In the genomic region with DNA sequence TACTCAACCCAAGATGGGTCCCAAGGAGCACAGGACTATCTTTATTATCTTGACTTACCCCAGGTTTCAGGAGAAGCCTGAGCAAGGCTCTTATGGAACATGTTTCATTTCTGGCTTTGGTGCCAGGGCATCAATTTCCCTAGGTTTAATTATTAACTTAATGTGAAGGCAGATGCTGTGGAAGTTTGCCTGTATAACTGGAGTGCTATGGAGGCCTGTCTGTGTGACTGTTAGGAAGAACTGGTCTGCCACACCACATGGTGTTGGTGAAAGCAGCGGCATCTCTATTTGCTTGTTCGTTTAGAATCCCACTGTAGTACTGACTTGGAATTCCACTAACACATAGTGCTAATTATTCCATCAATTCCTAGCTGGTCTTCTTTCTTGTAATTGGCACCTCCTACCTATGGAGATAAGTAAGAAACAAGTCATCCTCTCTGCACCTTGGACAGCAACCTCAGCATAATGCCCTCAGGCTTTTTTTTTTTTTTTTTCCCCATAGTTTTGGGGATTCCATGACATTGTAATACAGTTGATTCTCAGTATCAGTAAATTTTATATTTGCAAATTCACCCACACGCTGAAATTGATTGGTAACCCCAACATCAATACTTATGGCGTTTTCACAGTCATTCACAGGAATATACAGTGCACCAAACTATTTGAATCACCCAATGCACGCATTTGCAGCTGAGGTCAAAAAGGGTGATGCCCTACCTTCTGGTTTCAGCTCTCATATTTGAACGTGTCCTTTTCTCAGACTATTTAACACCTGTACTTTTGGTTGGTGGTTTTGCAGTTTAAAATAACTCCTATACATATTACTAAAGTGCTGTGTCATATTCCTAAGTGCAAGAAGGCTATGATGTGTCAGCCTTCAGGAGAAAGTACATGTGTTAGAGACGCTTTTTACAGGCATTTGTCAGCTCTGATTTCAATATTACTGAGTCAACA, we compare ENCODE assay signal across 18 cellular contexts.
DNase-seq lines count a peak whose midpoint lies in the region; ATAC-seq, FAIRE-seq and TF ChIP-seq lines count a peak whose summit lies in the region.
"Had no signal": no experiment of that assay in that cellular context is flagged by ENCODE, and none has a peak within 500 bp of the region (broad histone marks: within the 10 kb centered on the region; RNA-seq: fewer than 3 reads in every experiment).

No MANE protein-coding gene starts in this region.

- H3K27ac ChIP-seq in HEK293 (ENCODE audit: extremely low read depth, low read depth, low read length) (no peak overlapping the region), GM12878 (ENCODE audit: control insufficient read depth, insufficient read depth) (no peak overlapping the region), osteoblast (ENCODE audit: low read depth, low read length) (no peak overlapping the region), PC-9 (no peak overlapping the region)
- H3K27ac ChIP-seq: BLaER1, GM23248, Peyer's patch had no signal

- DNase-seq in DMS53 treated with DMSO at 0.1 percent for 48 hours (lab: John Stamatoyannopoulos, UW; ENCODE audit: unreplicated experiment) (peak; percentile 10), GM12878 (ENCODE audit: low read depth, low spot score) (no peak), osteoblast (ENCODE audit: insufficient read length, low spot score, missing footprints) (peak; percentile 49), PC-9 (no peak)
- DNase-seq: CD4-positive, alpha-beta memory T cell; DMS79; GM23248; NCI-H1417 treated with DMSO at 0.1 percent for 48 hours; NCI-H187 treated with DMSO at 0.1 percent for 48 hours; NCI-H345; NCI-H524 treated with DMSO at 0.1 percent for 48 hours; Peyer's patch; SW 1271 had no signal

- intact Hi-C loops in GM12878 (cut with micrococcal nuclease; ENCODE audit: unreplicated experiment): no loop called here
- intact Hi-C loops in PC-9 (cut with micrococcal nuclease; ENCODE audit: unreplicated experiment): no loop called here

- FAIRE-seq in GM12878 (lab: Jason Lieb, UNC): no peak

- CTCF ChIA-PET in HEK293 (lab: Yijun Ruan, JAX) (interaction anchor here (0.6 kb wide), 1 partner anchor 554 kb away, joined by 3 read pairs; no protein-coding TSS in a partner anchor), GM12878 (lab: Yijun Ruan, JAX) (no interaction called here), PC-9 (lab: Charles Lee) (no interaction called here)

- BruUV-seq in GM12878 (replicated peaks; lab: Mats Ljungman, UMichigan): no TSS peak
- BruUV-seq in PC-9 (replicated peaks; lab: Mats Ljungman, UMichigan): no TSS peak

- no peak for TF ChIP-seq CTCF in HEK293 (tag by site-specific recombination; IDR thresholded peaks at IDR 0.05)
- no peak for TF ChIP-seq CTCF in GM12878 (IDR thresholded peaks at IDR 0.05 in 2 of 3, conservative IDR thresholded peaks at IDR 0.05 in 1 of 3; ENCODE audit: control insufficient read depth in 2 of 3, extremely low read depth in 1 of 3, insufficient read depth in 1 of 3, low read depth in 3 of 3, low read length in 3 of 3)
- no peak for TF ChIP-seq CTCF in osteoblast (IDR thresholded peaks at IDR 0.05; ENCODE audit: extremely low read depth, low read depth, low read length)
- no peak for TF ChIP-seq CTCF in PC-9 (conservative IDR thresholded peaks at IDR 0.05)

- H3K4me3 ChIP-seq in HEK293 (ENCODE audit: low read depth, low read length): no peak overlapping the region
- H3K4me3 ChIP-seq in GM12878: no peak overlapping the region
- H3K4me3 ChIP-seq in osteoblast (ENCODE audit: insufficient read depth, low read length): no peak overlapping the region
- H3K4me3 ChIP-seq in PC-9: no peak overlapping the region
- H3K4me3 ChIP-seq: BLaER1, GM23248, Peyer's patch had no signal

- H3K9me3 Mint-ChIP-seq in stimulated activated memory B cell treated with anti-CD40 and anti-IgM and Interleukin-4, amounts not matched to agents 10 μg/mL and 1 μg/mL and 100 μg/mL, for 72 hours: no peaks in the 10 kb centered on the region

- in situ Hi-C loops in GM12878 (cut with MboI): no loop called here

- no peaks in the 10 kb centered on the region for H3K4me1 Mint-ChIP-seq in stimulated activated memory B cell treated with anti-CD40 and anti-IgM and Interleukin-4, amounts not matched to agents 10 μg/mL and 1 μg/mL and 100 μg/mL, for 72 hours

- 24% methylated on average over 7 of the region's 7 CpGs for WGBS in GM12878 (ENCODE audit: insufficient coverage, insufficient replicate concordance, low lambda C conversion rate, missing lambda C conversion rate)

- H3K27ac Mint-ChIP-seq in stimulated activated memory B cell treated with anti-CD40 and anti-IgM and Interleukin-4, amounts not matched to agents 10 μg/mL and 1 μg/mL and 100 μg/mL, for 72 hours: no peak overlapping the region
- H3K27ac Mint-ChIP-seq: CD4-positive, alpha-beta memory T cell had no signal

- H3K4me1 ChIP-seq in HEK293 (ENCODE audit: control insufficient read depth, insufficient read depth, low read length): no peaks in the 10 kb centered on the region
- no peaks in the 10 kb centered on the region for H3K4me1 ChIP-seq in GM12878 (ENCODE audit: control insufficient read depth, insufficient read depth, low read length)
- H3K4me1 ChIP-seq in osteoblast (ENCODE audit: insufficient read depth, low read length): no peaks in the 10 kb centered on the region
- no peaks in the 10 kb centered on the region for H3K4me1 ChIP-seq in PC-9 (replicated peaks; ENCODE audit: insufficient read depth)
- H3K4me1 ChIP-seq: BLaER1, Peyer's patch had no signal

- no peak for TF ChIP-seq POLR2A in GM12878 (IDR thresholded peaks at IDR 0.05; ENCODE audit: low read depth, low read length)

- H2AFZ ChIP-seq in GM12878 (ENCODE audit: control insufficient read depth, low read depth, low read length): no peak overlapping the region
- no peak overlapping the region for H2AFZ ChIP-seq in osteoblast (ENCODE audit: low read length)
- no peak overlapping the region for H2AFZ ChIP-seq in PC-9
- H2AFZ ChIP-seq: GM23248 had no signal

- no peak overlapping the region for H3K4me3 Mint-ChIP-seq in stimulated activated memory B cell treated with anti-CD40 and anti-IgM and Interleukin-4, amounts not matched to agents 10 μg/mL and 1 μg/mL and 100 μg/mL, for 72 hours
- H3K4me3 Mint-ChIP-seq: CD4-positive, alpha-beta memory T cell had no signal

- no peaks in the 10 kb centered on the region for H3K27me3 ChIP-seq in GM12878 (replicated peaks in 1 of 2; ENCODE audit: control insufficient read depth in 2 of 2, insufficient read depth in 2 of 2, low read length in 1 of 2)
- no peaks in the 10 kb centered on the region for H3K27me3 ChIP-seq in osteoblast (ENCODE audit: insufficient read depth, low read length)
- peaks cover 5% of the 10 kb centered on the region; the same call in 1 of the 2 replicates for H3K27me3 ChIP-seq in PC-9 (ENCODE audit: insufficient read depth, low read depth)
- H3K27me3 ChIP-seq: BLaER1, Peyer's patch had no signal

- H3K79me2 ChIP-seq in GM12878 (ENCODE audit: control insufficient read depth, insufficient read depth, low read length) (no peaks in the 10 kb centered on the region), osteoblast (ENCODE audit: insufficient read depth, low read length) (no peaks in the 10 kb centered on the region), PC-9 (ENCODE audit: low read depth) (no peaks in the 10 kb centered on the region)

- H4K20me1 ChIP-seq in GM12878 (ENCODE audit: control insufficient read depth, insufficient read depth) (no peaks in the 10 kb centered on the region), osteoblast (ENCODE audit: insufficient read depth, low read length) (no peaks in the 10 kb centered on the region), PC-9 (ENCODE audit: insufficient read depth) (no peaks in the 10 kb centered on the region; the same call in 1 of the 2 replicates)
- H4K20me1 ChIP-seq: BLaER1 had no signal

- no peak for TF ChIP-seq EP300 in GM12878 (IDR thresholded peaks at IDR 0.05; ENCODE audit: borderline replicate concordance in 1 of 2, control insufficient read depth in 1 of 2, low read depth in 2 of 2, low read length in 2 of 2)

- RAD21 ChIA-PET in GM12878 (lab: Charles Lee; ENCODE audit: unreplicated experiment): no interaction called here

- SMC1A ChIA-PET in GM12878 (lab: Charles Lee; ENCODE audit: uncharacterized antibody, unreplicated experiment): no interaction called here

- H3K36me3 ChIP-seq in HEK293 (ENCODE audit: control insufficient read depth in 2 of 2, insufficient read depth in 1 of 2, low read length in 2 of 2) (no peaks in the 10 kb centered on the region), GM12878 (ENCODE audit: control insufficient read depth in 2 of 2, insufficient read depth in 2 of 2, low read length in 1 of 2) (no peaks in the 10 kb centered on the region), osteoblast (ENCODE audit: insufficient read depth, low read length) (no peaks in the 10 kb centered on the region), PC-9 (ENCODE audit: low read depth) (no peaks in the 10 kb centered on the region)
- H3K36me3 ChIP-seq: BLaER1, Peyer's patch had no signal

- H3K36me3 Mint-ChIP-seq in stimulated activated memory B cell treated with anti-CD40 and anti-IgM and Interleukin-4, amounts not matched to agents 10 μg/mL and 1 μg/mL and 100 μg/mL, for 72 hours: no peaks in the 10 kb centered on the region
- H3K36me3 Mint-ChIP-seq: CD4-positive, alpha-beta memory T cell had no signal

- no peaks in the 10 kb centered on the region for H3F3A ChIP-seq in PC-9 (ENCODE audit: insufficient read depth, low read depth)

- no peaks in the 10 kb centered on the region for H3K27me3 Mint-ChIP-seq in stimulated activated memory B cell treated with anti-CD40 and anti-IgM and Interleukin-4, amounts not matched to agents 10 μg/mL and 1 μg/mL and 100 μg/mL, for 72 hours
- H3K27me3 Mint-ChIP-seq: CD4-positive, alpha-beta memory T cell had no signal

- ATAC-seq in GM12878 (peak; percentile 62), HG02588 (IDR thresholded peaks at IDR 0.05; ENCODE audit: unreplicated experiment) (no peak)
- ATAC-seq in stimulated activated memory B cell treated with anti-CD40 and anti-IgM and Interleukin-4, amounts not matched to agents 10 μg/mL and 1 μg/mL and 100 μg/mL, for 72 hours: no peak
- ATAC-seq: Right ventricle myocardium inferior had no signal

- no peaks in the 10 kb centered on the region for H3K9me2 ChIP-seq in PC-9 (ENCODE audit: insufficient read depth)

- H3K4me2 ChIP-seq in GM12878 (ENCODE audit: control insufficient read depth, insufficient read depth) (no peak overlapping the region), osteoblast (ENCODE audit: insufficient read depth, low read length) (no peak overlapping the region), PC-9 (no peak overlapping the region)
- H3K4me2 ChIP-seq: BLaER1 had no signal

- TF ChIP-seq RAD21 in GM12878 (IDR thresholded peaks at IDR 0.05; ENCODE audit: insufficient read depth, low read depth, low read length): no peak

- POLR2A ChIA-PET in HEK293 (lab: Yijun Ruan, JAX) (no interaction called here), GM12878 (lab: Charles Lee) (no interaction called here), PC-9 (lab: Charles Lee; ENCODE audit: unreplicated experiment) (no interaction called here)

- no peaks in the 10 kb centered on the region for H3K9me3 ChIP-seq in HEK293 (ENCODE audit: control insufficient read depth, insufficient read depth, low read depth, low read length)
- no peaks in the 10 kb centered on the region for H3K9me3 ChIP-seq in GM12878 (replicated peaks; ENCODE audit: control insufficient read depth, insufficient read depth, low read length)
- H3K9me3 ChIP-seq in osteoblast (ENCODE audit: low read depth, low read length): no peaks in the 10 kb centered on the region
- no peaks in the 10 kb centered on the region for H3K9me3 ChIP-seq in PC-9 (ENCODE audit: insufficient read depth, low read depth)
- H3K9me3 ChIP-seq: BLaER1, Peyer's patch had no signal

- H3K9ac ChIP-seq in GM12878 (ENCODE audit: control insufficient read depth, insufficient read depth, low read length): no peak overlapping the region
- H3K9ac ChIP-seq: BLaER1, GM23248 had no signal

Comparison
In these comparisons a context has a peak if more than half of its experiments do, and no peak if none do; other contexts are left out.
1. DNase-seq: peak in DMS53 treated with DMSO at 0.1 percent for 48 hours (single experiment) and osteoblast (single experiment); none in GM12878 (single experiment) and PC-9 (0 of 2).